In genomic region chr3:100069472-100069871, GRCh38 we compare ENCODE assay signal across 13 cellular contexts. TPM values are rescaled to one million over a fixed set of nuclear protein-coding genes. Genes with fewer than 3 reads are reported as not detected.
A peak's percentile ranks its signal among the peaks of the same experiment; 100 is the strongest.
DNase-seq lines count a peak whose midpoint lies in the region; ATAC-seq and TF ChIP-seq lines count a peak whose summit lies in the region.
"Had no signal": no experiment of that assay in that cellular context is flagged by ENCODE, and none has a peak within 500 bp of the region (broad histone marks: within the 10 kb centered on the region; RNA-seq: fewer than 3 reads in every experiment).

No MANE protein-coding gene starts in this region.

- H3K4me1 ChIP-seq in Loucy (ENCODE audit: insufficient read depth, low read length, poor library complexity, severe bottlenecking), result peaks cover 54% of the 10 kb centered on the region
- peaks cover 7 to 44% of the 10 kb centered on the region in 2 donors for H3K4me1 ChIP-seq in left lung
- H3K4me1 ChIP-seq in subcutaneous abdominal adipose tissue (ENCODE audit: control insufficient read depth in 5 of 5, insufficient read depth in 5 of 5, low read length in 5 of 5), result peaks cover 0 to 36% (median 33%) of the 10 kb centered on the region in 5 donors

- POLR2A ChIA-PET in activated CD8-positive, alpha-beta T cell treated with anti-CD3 and anti-CD28 coated beads, Interleukin-2, amount 10 ng/mL, durations not matched to agents 7 days and 5 days (lab: Charles Lee), result interaction anchor here (1.7 kb wide), 1 partner anchor 185 kb away, joined by 7 read pairs; no protein-coding TSS in a partner anchor
- POLR2A ChIA-PET in activated CD8-positive, alpha-beta T cell treated with anti-CD3 and anti-CD28 coated beads for 36 hours (lab: Charles Lee), result interaction anchor here (1.2 kb wide), 1 partner anchor 185 kb away, joined by 7 read pairs; no protein-coding TSS in a partner anchor

- no peaks in the 10 kb centered on the region for H3K79me2 ChIP-seq in Loucy (ENCODE audit: insufficient read depth, low read length)

- no peaks in the 10 kb centered on the region for H4K20me1 ChIP-seq in Loucy (ENCODE audit: insufficient read depth, low read length, poor library complexity, severe bottlenecking)

- H3K9me3 ChIP-seq in Loucy (ENCODE audit: insufficient read depth, low read depth, low read length) (no peaks in the 10 kb centered on the region), left lung (no peaks in the 10 kb centered on the region), subcutaneous abdominal adipose tissue (ENCODE audit: control insufficient read depth in 5 of 5, low read length in 5 of 5) (no peaks in the 10 kb centered on the region)

- H3K27ac ChIP-seq in left lung (peak overlapping the region; percentile 14 to 67), subcutaneous abdominal adipose tissue (ENCODE audit: low read depth, low read length) (peak overlapping the region; percentile 27)
- H3K27ac ChIP-seq: WERI-Rb-1 had no signal

- H3K4me3 ChIP-seq in Loucy (ENCODE audit: low read length, poor library complexity, severe bottlenecking) (peak overlapping the region; percentile 65), left lung (no peak overlapping the region), subcutaneous abdominal adipose tissue (ENCODE audit: low read depth in 1 of 5, low read length in 5 of 5) (peak overlapping the region in 1 of 5 donors; percentile 36)

- peak overlapping the region; percentile 84 for H3K4me2 ChIP-seq in Loucy (ENCODE audit: low read depth, low read length, poor library complexity, severe bottlenecking)

- peak overlapping the region; percentile 23 for H3K27ac Mint-ChIP-seq in activated CD8-positive, alpha-beta T cell treated with anti-CD3 and anti-CD28 coated beads, Interleukin-2, amount 10 ng/mL, durations not matched to agents 7 days and 5 days
- H3K27ac Mint-ChIP-seq in activated CD8-positive, alpha-beta T cell treated with anti-CD3 and anti-CD28 coated beads for 36 hours, result no peak overlapping the region
- H3K27ac Mint-ChIP-seq: endodermal cell, H9 had no signal

- H3K27me3 ChIP-seq in Loucy (ENCODE audit: insufficient read depth, low read length, poor library complexity, severe bottlenecking) (no peaks in the 10 kb centered on the region), left lung (no peaks in the 10 kb centered on the region), subcutaneous abdominal adipose tissue (ENCODE audit: control insufficient read depth in 5 of 5, insufficient read depth in 4 of 5, low read length in 5 of 5) (no peaks in the 10 kb centered on the region)

- H3K36me3 ChIP-seq in Loucy (ENCODE audit: insufficient read depth, low read length) (no peaks in the 10 kb centered on the region), left lung (no peaks in the 10 kb centered on the region), subcutaneous abdominal adipose tissue (ENCODE audit: control insufficient read depth in 5 of 5, insufficient read depth in 5 of 5, low read length in 5 of 5) (no peaks in the 10 kb centered on the region)
- H3K36me3 ChIP-seq: WERI-Rb-1 had no signal

- H2AFZ ChIP-seq in Loucy (ENCODE audit: low read length), result no peak overlapping the region; the same call in 1 of the 2 replicates

- H3K36me3 Mint-ChIP-seq in activated CD8-positive, alpha-beta T cell treated with anti-CD3 and anti-CD28 coated beads, Interleukin-2, amount 10 ng/mL, durations not matched to agents 7 days and 5 days (ENCODE audit: low read depth), result peaks cover 36% of the 10 kb centered on the region
- peaks cover 18% of the 10 kb centered on the region for H3K36me3 Mint-ChIP-seq in activated CD8-positive, alpha-beta T cell treated with anti-CD3 and anti-CD28 coated beads for 36 hours (ENCODE audit: low read depth)
- H3K36me3 Mint-ChIP-seq: CD4-positive, CD25-positive, alpha-beta regulatory T cell; IgD-negative memory B cell had no signal

- no peaks in the 10 kb centered on the region for H3K9me2 ChIP-seq in Loucy (replicated peaks; ENCODE audit: low read depth, low read length)

- H3K4me1 Mint-ChIP-seq in activated CD8-positive, alpha-beta T cell treated with anti-CD3 and anti-CD28 coated beads, Interleukin-2, amount 10 ng/mL, durations not matched to agents 7 days and 5 days (ENCODE audit: low read depth), result peaks cover 56% of the 10 kb centered on the region
- peaks cover 45% of the 10 kb centered on the region for H3K4me1 Mint-ChIP-seq in activated CD8-positive, alpha-beta T cell treated with anti-CD3 and anti-CD28 coated beads for 36 hours (ENCODE audit: low read depth)

- intact Hi-C loops in activated CD8-positive, alpha-beta T cell treated with anti-CD3 and anti-CD28 coated beads for 36 hours (cut with micrococcal nuclease), result no loop called here
- intact Hi-C loops in left lung (cut with DNase I), result loop anchor here in 1 of 2 donors (5.0 kb wide), 1 partner anchor 188 kb away; no protein-coding TSS in a partner anchor

- TF ChIP-seq CTCF in activated CD8-positive, alpha-beta T cell treated with anti-CD3 and anti-CD28 coated beads for 36 hours (IDR thresholded peaks at IDR 0.05), result no peak
- TF ChIP-seq CTCF in Loucy (conservative IDR thresholded peaks at IDR 0.05; ENCODE audit: low read length) (no peak), left lung (IDR thresholded peaks at IDR 0.05) (no peak)

- CTCF ChIA-PET in activated CD8-positive, alpha-beta T cell treated with anti-CD3 and anti-CD28 coated beads, Interleukin-2, amount 10 ng/mL, durations not matched to agents 7 days and 5 days (lab: Charles Lee), result interaction anchor here (0.7 to 10.1 kb wide), 40 partner anchors 8 to 361 kb away, joined by 3 to 181 read pairs (median 4); partner anchors contain the start of genes NIT2 and TBC1D23
- CTCF ChIA-PET in activated CD8-positive, alpha-beta T cell treated with anti-CD3 and anti-CD28 coated beads for 36 hours (lab: Charles Lee), result interaction anchor here (0.8 to 3.5 kb wide), 31 partner anchors 8 to 266 kb away, joined by 3 to 85 read pairs (median 5); partner anchors contain the start of genes CMSS1, NIT2 and TBC1D23

- H3K9me3 Mint-ChIP-seq in activated CD8-positive, alpha-beta T cell treated with anti-CD3 and anti-CD28 coated beads, Interleukin-2, amount 10 ng/mL, durations not matched to agents 7 days and 5 days (ENCODE audit: insufficient read depth), result peaks cover 12% of the 10 kb centered on the region
- H3K9me3 Mint-ChIP-seq in activated CD8-positive, alpha-beta T cell treated with anti-CD3 and anti-CD28 coated beads for 36 hours, result peaks cover 3% of the 10 kb centered on the region
- H3K9me3 Mint-ChIP-seq: CD4-positive, CD25-positive, alpha-beta regulatory T cell; endodermal cell; H9 had no signal

- H3F3A ChIP-seq in Loucy (ENCODE audit: low read depth), result peaks cover 7% of the 10 kb centered on the region; the same call in 1 of the 2 replicates

- no peak for DNase-seq in activated CD8-positive, alpha-beta T cell treated with anti-CD3 and anti-CD28 coated beads, Interleukin-2, amount 10 ng/mL, durations not matched to agents 7 days and 5 days
- DNase-seq in activated CD8-positive, alpha-beta T cell treated with anti-CD3 and anti-CD28 coated beads for 36 hours, result no peak
- DNase-seq in left lung, result no peak
- DNase-seq in hypothalamus (lab: John Stamatoyannopoulos, UW), result no peak
- DNase-seq in stimulated activated CD4-positive, alpha-beta T cell treated with anti-CD3 and anti-CD28 coated beads, Interleukin-4, amount 100 ng/mL, for 24 hours, result no peak

- peak overlapping the region; percentile 52 for H3K9ac ChIP-seq in Loucy (ENCODE audit: low read depth, low read length, poor library complexity, severe bottlenecking)
- no peak overlapping the region for H3K9ac ChIP-seq in subcutaneous abdominal adipose tissue (ENCODE audit: low read length in 5 of 5)

- no peak for ATAC-seq in activated CD8-positive, alpha-beta T cell treated with anti-CD3 and anti-CD28 coated beads, Interleukin-2, amount 10 ng/mL, durations not matched to agents 7 days and 5 days
- no peak for ATAC-seq in activated CD8-positive, alpha-beta T cell treated with anti-CD3 and anti-CD28 coated beads for 36 hours
- ATAC-seq in left lung (no peak), GM19452 (IDR thresholded peaks at IDR 0.05; ENCODE audit: unreplicated experiment) (no peak)

- H3K4me3 Mint-ChIP-seq in activated CD8-positive, alpha-beta T cell treated with anti-CD3 and anti-CD28 coated beads, Interleukin-2, amount 10 ng/mL, durations not matched to agents 7 days and 5 days, result no peak overlapping the region
- H3K4me3 Mint-ChIP-seq in activated CD8-positive, alpha-beta T cell treated with anti-CD3 and anti-CD28 coated beads for 36 hours, result no peak overlapping the region
- H3K4me3 Mint-ChIP-seq: CD4-positive, CD25-positive, alpha-beta regulatory T cell; endodermal cell; H9; IgD-negative memory B cell had no signal

- H3K27me3 Mint-ChIP-seq in activated CD8-positive, alpha-beta T cell treated with anti-CD3 and anti-CD28 coated beads, Interleukin-2, amount 10 ng/mL, durations not matched to agents 7 days and 5 days (ENCODE audit: low read depth), result no peaks in the 10 kb centered on the region
- no peaks in the 10 kb centered on the region for H3K27me3 Mint-ChIP-seq in activated CD8-positive, alpha-beta T cell treated with anti-CD3 and anti-CD28 coated beads for 36 hours
- H3K27me3 Mint-ChIP-seq: IgD-negative memory B cell had no signal

RNA-seq across cellular contexts. Expression of gene FILIP1L, which starts 44.8 kb away (rescaled TPM):
- 1 to 10 TPM; 1.5 to 1.7 TPM for total RNA-seq in activated CD8-positive, alpha-beta T cell treated with anti-CD3 and anti-CD28 coated beads, Interleukin-2, amount 10 ng/mL, durations not matched to agents 7 days and 5 days
- under 1 TPM; 0.11 to 0.13 TPM for total RNA-seq in activated CD8-positive, alpha-beta T cell treated with anti-CD3 and anti-CD28 coated beads for 36 hours
- 10 to 100 TPM; 24.3 to 68.9 TPM for total RNA-seq in left lung

Comparison
In these comparisons a context has a peak if more than half of its experiments do, and no peak if none do; other contexts are left out.
1. RNA of gene FILIP1L, which starts 44.8 kb away (total RNA-seq): 24.3 to 68.9 TPM in left lung; 1.5 to 1.7 TPM in activated CD8-positive, alpha-beta T cell treated with anti-CD3 and anti-CD28 coated beads, Interleukin-2, amount 10 ng/mL, durations not matched to agents 7 days and 5 days and 0.11 to 0.13 TPM in activated CD8-positive, alpha-beta T cell treated with anti-CD3 and anti-CD28 coated beads for 36 hours; every median in the first group is over 4 times any median in the second.